ENCODE assay signal across 29 cellular contexts in the genomic region with DNA sequence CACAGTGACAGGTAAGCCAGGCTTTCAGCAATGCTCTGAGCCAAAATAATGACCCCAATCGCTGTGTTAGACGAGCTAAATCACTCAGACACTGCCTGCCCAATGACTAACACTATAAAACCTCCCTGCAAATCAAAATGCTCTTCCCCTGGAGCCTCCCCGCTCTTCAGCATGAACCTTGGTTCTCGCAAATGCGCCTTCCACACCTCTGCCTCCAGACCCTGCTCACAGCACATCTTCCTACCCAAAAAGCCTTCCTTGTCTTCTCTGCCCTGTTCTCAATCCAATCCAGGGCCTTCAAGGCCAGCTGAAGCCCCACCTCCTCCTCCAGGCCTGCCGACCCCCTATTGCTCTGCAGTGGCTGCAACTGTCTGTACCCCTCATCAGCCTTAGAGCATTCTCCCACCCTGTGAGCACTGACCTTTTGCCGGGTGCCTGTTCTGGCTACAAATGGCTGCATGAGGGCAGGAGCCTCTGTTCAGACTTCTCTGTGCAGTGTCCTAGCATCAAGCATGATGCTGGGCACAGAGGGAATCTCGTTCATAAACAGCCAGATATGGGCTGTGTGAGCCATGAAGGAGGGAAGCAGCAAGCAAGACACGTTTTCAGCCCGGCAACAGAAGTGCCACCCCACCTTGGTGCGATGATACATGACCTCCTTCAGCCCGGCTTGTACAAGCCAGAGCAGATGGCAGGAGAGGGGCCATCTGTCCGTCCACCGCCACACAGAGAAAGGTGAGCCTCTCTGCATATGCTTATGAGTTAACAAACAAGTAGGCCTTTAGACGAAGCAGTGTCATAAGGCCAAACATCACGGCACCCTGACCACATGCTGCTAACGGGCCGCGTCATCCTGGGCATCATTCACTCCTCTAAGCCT.
DNase-seq lines count a peak whose midpoint lies in the region; ATAC-seq, FAIRE-seq and TF ChIP-seq lines count a peak whose summit lies in the region.
"Had no signal": no experiment of that assay in that cellular context is flagged by ENCODE, and none has a peak within 500 bp of the region (broad histone marks: within the 10 kb centered on the region; RNA-seq: fewer than 3 reads in every experiment).

No MANE protein-coding gene starts in this region.

- H3K4me2 ChIP-seq in H1 (ENCODE audit: insufficient read depth in 1 of 2, low read depth in 2 of 2, low read length in 2 of 2): no peak overlapping the region

- no peak overlapping the region for H4K91ac ChIP-seq in H1 (replicated peaks; ENCODE audit: insufficient read length, low read length)

- CTCF ChIA-PET in activated CD4-positive, alpha-beta memory T cell treated with anti-CD3 and anti-CD28 coated beads for 36 hours (lab: Charles Lee): no interaction called here
- CTCF ChIA-PET in activated CD4-positive, alpha-beta memory T cell treated with anti-CD3 and anti-CD28 coated beads, Interleukin-2, amount 10 ng/mL, durations not matched to agents 7 days and 5 days (lab: Charles Lee): no interaction called here
- CTCF ChIA-PET in H1 (lab: Charles Lee; ENCODE audit: partially characterized antibody): interaction anchor here (1.5 to 3.3 kb wide), 6 partner anchors 13 to 161 kb away, joined by 3 to 14 read pairs (median 5); no protein-coding TSS in a partner anchor

- no peak overlapping the region for H3K18ac ChIP-seq in H1 (ENCODE audit: extremely low read depth, low read length)

- no peak overlapping the region for H3K27ac Mint-ChIP-seq in activated CD4-positive, alpha-beta memory T cell treated with anti-CD3 and anti-CD28 coated beads for 36 hours
- H3K27ac Mint-ChIP-seq in activated CD4-positive, alpha-beta memory T cell treated with anti-CD3 and anti-CD28 coated beads, Interleukin-2, amount 10 ng/mL, durations not matched to agents 7 days and 5 days: no peak overlapping the region
- H3K27ac Mint-ChIP-seq: HFFc6 had no signal

- H2BK12ac ChIP-seq in H1 (ENCODE audit: low read depth, low read length): no peak overlapping the region

- H3K14ac ChIP-seq in H1 (ENCODE audit: insufficient read length): no peak overlapping the region

- no peak overlapping the region for H4K8ac ChIP-seq in H1 (ENCODE audit: extremely low read depth, insufficient read depth, low read length)

- TF ChIP-seq POLR2A in H1 (IDR thresholded peaks at IDR 0.05; ENCODE audit: control extremely low read depth in 1 of 2, low read depth in 2 of 2, low read length in 2 of 2) (no peak), sigmoid colon (IDR thresholded peaks at IDR 0.05) (no peak)

- TF ChIP-seq EP300 in H1 (IDR thresholded peaks at IDR 0.05; ENCODE audit: borderline replicate concordance in 1 of 2, low read depth in 2 of 2, low read length in 2 of 2) (no peak), sigmoid colon (IDR thresholded peaks at IDR 0.05) (no peak)

- TF ChIP-seq CTCF in H1 (IDR thresholded peaks at IDR 0.05; ENCODE audit: control extremely low read depth in 1 of 3, insufficient read depth in 1 of 3, low read depth in 1 of 3, low read length in 3 of 3) (no peak), sigmoid colon (IDR thresholded peaks at IDR 0.05) (no peak), brain microvascular endothelial cell (IDR thresholded peaks at IDR 0.05; ENCODE audit: low read depth, low read length, missing control alignments) (no peak)

- no peak overlapping the region for H3K56ac ChIP-seq in H1 (replicated peaks; ENCODE audit: insufficient read length, low read depth, low read length)

- intact Hi-C loops in activated CD4-positive, alpha-beta memory T cell treated with anti-CD3 and anti-CD28 coated beads for 36 hours (cut with micrococcal nuclease): no loop called here
- intact Hi-C loops in sigmoid colon (cut with DNase I): no loop called here

- no peaks in the 10 kb centered on the region for H3K23me2 ChIP-seq in H1 (ENCODE audit: low read depth, low read length)

- H3K27me3 Mint-ChIP-seq in activated CD4-positive, alpha-beta memory T cell treated with anti-CD3 and anti-CD28 coated beads for 36 hours: peaks cover 10% of the 10 kb centered on the region
- peaks cover 8% of the 10 kb centered on the region for H3K27me3 Mint-ChIP-seq in activated CD4-positive, alpha-beta memory T cell treated with anti-CD3 and anti-CD28 coated beads, Interleukin-2, amount 10 ng/mL, durations not matched to agents 7 days and 5 days

- no peaks in the 10 kb centered on the region for H4K20me1 ChIP-seq in H1 (replicated peaks in 1 of 2; ENCODE audit: control insufficient read depth in 1 of 2, insufficient read depth in 2 of 2, low read length in 2 of 2)

- no peaks in the 10 kb centered on the region for H3K9me3 ChIP-seq in H1 (ENCODE audit: insufficient read depth in 2 of 2, low read depth in 1 of 2, low read length in 1 of 2)
- H3K9me3 ChIP-seq in sigmoid colon: no peaks in the 10 kb centered on the region
- H3K9me3 ChIP-seq: esophagus muscularis mucosa, heart left ventricle had no signal

- no peak overlapping the region for H3K4me3 Mint-ChIP-seq in activated CD4-positive, alpha-beta memory T cell treated with anti-CD3 and anti-CD28 coated beads for 36 hours
- no peak overlapping the region for H3K4me3 Mint-ChIP-seq in activated CD4-positive, alpha-beta memory T cell treated with anti-CD3 and anti-CD28 coated beads, Interleukin-2, amount 10 ng/mL, durations not matched to agents 7 days and 5 days
- H3K4me3 Mint-ChIP-seq: HFFc6; naive thymus-derived CD8-positive, alpha-beta T cell had no signal

- H2AK5ac ChIP-seq in H1 (ENCODE audit: low read depth, low read length): no peak overlapping the region

- POLR2A ChIA-PET in activated CD4-positive, alpha-beta memory T cell treated with anti-CD3 and anti-CD28 coated beads for 36 hours (lab: Charles Lee): no interaction called here
- POLR2A ChIA-PET in activated CD4-positive, alpha-beta memory T cell treated with anti-CD3 and anti-CD28 coated beads, Interleukin-2, amount 10 ng/mL, durations not matched to agents 7 days and 5 days (lab: Charles Lee): no interaction called here
- POLR2A ChIA-PET in H1 (lab: Charles Lee; ENCODE audit: partially characterized antibody): no interaction called here

- H4K5ac ChIP-seq in H1 (ENCODE audit: insufficient read length, low read depth, low read length): no peak overlapping the region

- H3K79me2 ChIP-seq in H1 (ENCODE audit: control insufficient read depth in 1 of 2, insufficient read depth in 2 of 2, low read length in 2 of 2): no peaks in the 10 kb centered on the region

- no peak for FAIRE-seq in H1 (lab: Jason Lieb, UNC)
- FAIRE-seq: endometrium, RCC 7860 had no signal

- no peaks in the 10 kb centered on the region for H3K4me1 Mint-ChIP-seq in activated CD4-positive, alpha-beta memory T cell treated with anti-CD3 and anti-CD28 coated beads for 36 hours (ENCODE audit: low read depth)
- H3K4me1 Mint-ChIP-seq in activated CD4-positive, alpha-beta memory T cell treated with anti-CD3 and anti-CD28 coated beads, Interleukin-2, amount 10 ng/mL, durations not matched to agents 7 days and 5 days: peaks cover 2% of the 10 kb centered on the region

- no peak for ATAC-seq in GM19351 (IDR thresholded peaks at IDR 0.05; ENCODE audit: unreplicated experiment)
- ATAC-seq: foreskin keratinocyte; heart left ventricle; naive thymus-derived CD8-positive, alpha-beta T cell had no signal

- H2BK120ac ChIP-seq in H1 (replicated peaks; ENCODE audit: low read depth, low read length): no peak overlapping the region

- no peaks in the 10 kb centered on the region for H3K9me3 Mint-ChIP-seq in activated CD4-positive, alpha-beta memory T cell treated with anti-CD3 and anti-CD28 coated beads for 36 hours
- no peaks in the 10 kb centered on the region for H3K9me3 Mint-ChIP-seq in activated CD4-positive, alpha-beta memory T cell treated with anti-CD3 and anti-CD28 coated beads, Interleukin-2, amount 10 ng/mL, durations not matched to agents 7 days and 5 days
- H3K9me3 Mint-ChIP-seq: HFFc6; naive thymus-derived CD8-positive, alpha-beta T cell had no signal

- no peaks in the 10 kb centered on the region; a peak in 1 of 7 replicates for H3K27me3 ChIP-seq in H1 (replicated peaks in 1 of 4; ENCODE audit: control insufficient read depth in 3 of 4, extremely low read depth in 1 of 4, insufficient read depth in 3 of 4, low read length in 3 of 4)
- no peaks in the 10 kb centered on the region for H3K27me3 ChIP-seq in sigmoid colon
- H3K27me3 ChIP-seq in brain microvascular endothelial cell (replicated peaks): no peaks in the 10 kb centered on the region
- H3K27me3 ChIP-seq: esophagus muscularis mucosa, foreskin keratinocyte, heart left ventricle had no signal

- 89% methylated on average over 19 of the region's 19 CpGs; no CpG with 5 or more reads in 1 of the 2 experiments for WGBS in H1 (ENCODE audit: extremely low coverage in 1 of 2, insufficient coverage in 1 of 2, insufficient read length in 1 of 2, insufficient replicate concordance in 2 of 2, low coverage in 1 of 2, low lambda C conversion rate in 2 of 2, missing lambda C conversion rate in 1 of 2), 2 experiments
- 85 to 88% methylated on average over 19 of the region's 19 CpGs for whole genome bisulfite sequencing in sigmoid colon, 2 donors

- H3K4ac ChIP-seq in H1 (replicated peaks; ENCODE audit: insufficient read length, low read depth, low read length): no peak overlapping the region

- in situ Hi-C loops in brain microvascular endothelial cell (cut with HindIII; ENCODE audit: low pct_ligation_motif_present, low sequenced_read_pairs): no loop called here

- no peak overlapping the region for H2AFZ ChIP-seq in H1 (ENCODE audit: low read length)
- H2AFZ ChIP-seq: GM23248 had no signal

- no peak for TF ChIP-seq RAD21 in H1 (IDR thresholded peaks at IDR 0.05 in 1 of 2, conservative IDR thresholded peaks at IDR 0.05 in 1 of 2; ENCODE audit: low read depth in 2 of 2, low read length in 2 of 2)

- H2BK20ac ChIP-seq in H1 (ENCODE audit: low read length): no peak overlapping the region

- peak overlapping the region in 1 of 4 experiments; percentile 11; a peak in 1 of 7 replicates for H3K9ac ChIP-seq in H1 (replicated peaks in 1 of 4; ENCODE audit: extremely low read depth in 1 of 4, low read depth in 3 of 4, low read length in 3 of 4)
- H3K9ac ChIP-seq: GM23248 had no signal

- H3K79me1 ChIP-seq in H1 (ENCODE audit: low read depth, low read length): no peaks in the 10 kb centered on the region

- no peak overlapping the region for H3K23ac ChIP-seq in H1 (ENCODE audit: insufficient read length)

- H2BK5ac ChIP-seq in H1 (ENCODE audit: low read depth, low read length): no peak overlapping the region

- no peaks in the 10 kb centered on the region for H3K36me3 ChIP-seq in H1 (ENCODE audit: control insufficient read depth in 2 of 4, insufficient read depth in 4 of 4, low read length in 3 of 4)
- no peaks in the 10 kb centered on the region for H3K36me3 ChIP-seq in sigmoid colon
- no peaks in the 10 kb centered on the region for H3K36me3 ChIP-seq in brain microvascular endothelial cell (replicated peaks)
- H3K36me3 ChIP-seq: esophagus muscularis mucosa, heart left ventricle had no signal

- H3K27ac ChIP-seq in H1 (ENCODE audit: low read depth, low read length) (no peak overlapping the region), sigmoid colon (no peak overlapping the region), brain microvascular endothelial cell (no peak overlapping the region)
- H3K27ac ChIP-seq: 22Rv1, esophagus muscularis mucosa, foreskin keratinocyte, GM23248, heart left ventricle, skin epidermis had no signal

- H3K4me1 ChIP-seq in H1 (replicated peaks in 1 of 4; ENCODE audit: control insufficient read depth in 3 of 4, insufficient read depth in 4 of 4, low read length in 3 of 4): peaks cover 0 to 3% (median 0%) of the 10 kb centered on the region in 4 experiments; a peak in 2 of 7 replicates
- H3K4me1 ChIP-seq in sigmoid colon: no peaks in the 10 kb centered on the region
- H3K4me1 ChIP-seq: esophagus muscularis mucosa, foreskin keratinocyte, heart left ventricle had no signal

- no peak overlapping the region for H3K4me3 ChIP-seq in H1 (ENCODE audit: extremely low read depth in 1 of 4, insufficient read depth in 2 of 4, low read depth in 3 of 4, low read length in 4 of 4)
- H3K4me3 ChIP-seq in sigmoid colon: no peak overlapping the region
- H3K4me3 ChIP-seq in brain microvascular endothelial cell (ENCODE audit: low read depth, low read length): no peak overlapping the region
- H3K4me3 ChIP-seq: esophagus muscularis mucosa, GM23248, heart left ventricle, skin epidermis had no signal

- no peaks in the 10 kb centered on the region for H3K36me3 Mint-ChIP-seq in activated CD4-positive, alpha-beta memory T cell treated with anti-CD3 and anti-CD28 coated beads for 36 hours
- no peaks in the 10 kb centered on the region for H3K36me3 Mint-ChIP-seq in activated CD4-positive, alpha-beta memory T cell treated with anti-CD3 and anti-CD28 coated beads, Interleukin-2, amount 10 ng/mL, durations not matched to agents 7 days and 5 days (ENCODE audit: low read depth)
- H3K36me3 Mint-ChIP-seq: naive thymus-derived CD8-positive, alpha-beta T cell had no signal

- H2BK15ac ChIP-seq in H1 (ENCODE audit: low read length): peak overlapping the region; percentile 81; the same call in 1 of the 2 replicates

- peak; percentile 2 for DNase-seq in activated CD4-positive, alpha-beta memory T cell treated with anti-CD3 and anti-CD28 coated beads for 36 hours
- no peak for DNase-seq in activated CD4-positive, alpha-beta memory T cell treated with anti-CD3 and anti-CD28 coated beads, Interleukin-2, amount 10 ng/mL, durations not matched to agents 7 days and 5 days
- peak; percentile 80 for DNase-seq in NCI-H524 treated with DMSO at 0.1 percent for 48 hours (lab: John Stamatoyannopoulos, UW)
- DNase-seq in H1 (ENCODE audit: low read depth in 1 of 2, low spot score in 2 of 2): no peak
- DNase-seq in sigmoid colon: peak; percentile 38
- DNase-seq in brain microvascular endothelial cell: no peak
- DNase-seq in activated T-cell treated with anti-CD3 and anti-CD28 coated beads for 4 hours: no peak
- DNase-seq: activated CD4-positive, alpha-beta T cell treated with anti-CD3 and anti-CD28 coated beads for 48 hours; activated naive CD4-positive, alpha-beta T cell treated with Interleukin-2 at 50 U/mL for 16 hours; activated T-cell treated with anti-CD3 and anti-CD28 coated beads, Interleukin-2, amount 50 U/mL, for 48 hours; cerebellar nuclear complex; COR-L47; foreskin keratinocyte; GDM1; GM23248; heart left ventricle; HFFc6; KBM-7; NCI-H1092 treated with DMSO at 0.1 percent for 48 hours; NCI-H187 treated with DMSO at 0.1 percent for 48 hours; SIG-M5; stimulated activated naive CD4-positive, alpha-beta T cell had no signal

Comparison
In these comparisons a context has a peak if more than half of its experiments do, and no peak if none do; other contexts are left out.
1. DNase-seq: peak in activated CD4-positive, alpha-beta memory T cell treated with anti-CD3 and anti-CD28 coated beads for 36 hours (single experiment), NCI-H524 treated with DMSO at 0.1 percent for 48 hours (single experiment) and sigmoid colon (single experiment); none in activated CD4-positive, alpha-beta memory T cell treated with anti-CD3 and anti-CD28 coated beads, Interleukin-2, amount 10 ng/mL, durations not matched to agents 7 days and 5 days (single experiment), H1 (0 of 2), brain microvascular endothelial cell (single experiment) and activated T-cell treated with anti-CD3 and anti-CD28 coated beads for 4 hours (single experiment).